Comparison of ENCODE assay signal across 20 cellular contexts in the genomic region with DNA sequence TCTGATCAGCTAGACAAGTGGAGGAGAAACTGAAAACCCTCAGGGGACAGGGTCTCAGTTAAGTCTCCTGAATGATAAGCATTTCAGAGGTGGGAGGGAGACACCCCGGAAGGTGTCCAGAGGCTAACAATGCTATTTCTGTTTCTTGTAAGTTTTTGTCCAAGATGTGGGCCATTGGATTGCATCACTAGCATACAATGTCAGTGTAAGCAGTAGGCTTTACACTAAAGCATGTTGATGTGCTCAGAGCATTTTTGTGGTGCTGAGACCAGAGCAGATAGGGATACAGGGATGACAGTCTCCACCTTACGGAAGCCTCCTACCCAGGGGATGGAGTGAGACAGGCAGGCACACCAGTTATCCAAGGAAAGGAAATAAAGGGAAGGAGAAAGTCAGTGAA. TPM values are rescaled to one million over a fixed set of nuclear protein-coding genes. Genes with fewer than 3 reads are reported as not detected.
DNase-seq lines count a peak whose midpoint lies in the region; ATAC-seq and TF ChIP-seq lines count a peak whose summit lies in the region.
"Had no signal": no experiment of that assay in that cellular context is flagged by ENCODE, and none has a peak within 500 bp of the region (broad histone marks: within the 10 kb centered on the region; RNA-seq: fewer than 3 reads in every experiment).

No MANE protein-coding gene starts in this region.

- no peak for TF ChIP-seq POLR2A in spleen (IDR thresholded peaks at IDR 0.05)

- intact Hi-C loops in spleen (cut with DNase I; ENCODE audit: low total_unique reads) (no loop called here), head of caudate nucleus (cut with DNase I) (no loop called here)

- no peak for TF ChIP-seq CTCF in liver (IDR thresholded peaks at IDR 0.05; ENCODE audit: low read depth, low read length, missing input control)
- no peak for TF ChIP-seq CTCF in spleen (IDR thresholded peaks at IDR 0.05 in 8 of 11, conservative IDR thresholded peaks at IDR 0.05 in 3 of 11)

- H3K4me1 ChIP-seq in liver (ENCODE audit: control insufficient read depth in 4 of 4, insufficient read depth in 4 of 4, low read length in 3 of 4) = peaks cover 3 to 24% (median 9%) of the 10 kb centered on the region in 4 donors
- H3K4me1 ChIP-seq in spleen = peaks cover 0 to 59% (median 16%) of the 10 kb centered on the region in 6 donors
- H3K4me1 ChIP-seq: HAP-1 had no signal

- H3K27ac Mint-ChIP-seq in activated T-helper 17 cell treated with anti-CD3 and anti-CD28 coated beads, Interleukin-2, amount 50 U/mL, for 72 hours = peak overlapping the region; percentile 95
- no peak overlapping the region for H3K27ac Mint-ChIP-seq in activated CD4-positive, alpha-beta T cell treated with anti-CD3 and anti-CD28 coated beads, Interleukin-2, amount 10 ng/mL, durations not matched to agents 7 days and 5 days
- H3K27ac Mint-ChIP-seq: activated naive CD8-positive, alpha-beta T cell treated with anti-CD3 and anti-CD28 coated beads, Interleukin-2, amount 10 ng/mL, durations not matched to agents 7 days and 5 days had no signal

- peaks cover 10% of the 10 kb centered on the region for H3K9me3 Mint-ChIP-seq in activated T-helper 17 cell treated with anti-CD3 and anti-CD28 coated beads, Interleukin-2, amount 50 U/mL, for 72 hours
- H3K9me3 Mint-ChIP-seq in activated CD4-positive, alpha-beta T cell treated with anti-CD3 and anti-CD28 coated beads, Interleukin-2, amount 10 ng/mL, durations not matched to agents 7 days and 5 days = peaks cover 24% of the 10 kb centered on the region

- no peak for ATAC-seq in activated T-helper 17 cell treated with anti-CD3 and anti-CD28 coated beads, Interleukin-2, amount 50 U/mL, for 72 hours (replicated peaks)

- H3K4me3 ChIP-seq in liver (ENCODE audit: low read depth in 1 of 3, low read length in 3 of 3) (no peak overlapping the region), spleen (no peak overlapping the region)
- H3K4me3 ChIP-seq: BLaER1, HAP-1 had no signal

- WGBS in liver = 96% methylated on average over 2 of the region's 2 CpGs
- 95 to 98% (median 96%) methylated on average over 2 of the region's 2 CpGs for WGBS in spleen, 5 donors

- H3K9me3 ChIP-seq in liver (ENCODE audit: control insufficient read depth in 4 of 4, low read length in 3 of 4) (peaks cover 3 to 11% (median 5%) of the 10 kb centered on the region in 4 donors), spleen (peaks cover 0 to 21% (median 13%) of the 10 kb centered on the region in 8 donors)
- H3K9me3 ChIP-seq: HAP-1 had no signal

- TF ChIP-seq RAD21 in liver (IDR thresholded peaks at IDR 0.05) = no peak

- peaks cover 1 to 10% (median 8%) of the 10 kb centered on the region in 4 donors for H3K36me3 ChIP-seq in liver (ENCODE audit: control insufficient read depth in 4 of 4, insufficient read depth in 3 of 4, low read depth in 1 of 4, low read length in 3 of 4)
- peaks cover 0 to 11% (median 3%) of the 10 kb centered on the region in 6 donors for H3K36me3 ChIP-seq in spleen
- H3K36me3 ChIP-seq: BLaER1, HAP-1 had no signal

- no peak overlapping the region for H3K9ac ChIP-seq in liver (ENCODE audit: low read depth in 1 of 2, low read length in 2 of 2)
- H3K9ac ChIP-seq: BLaER1 had no signal

- POLR2A ChIA-PET in activated CD4-positive, alpha-beta T cell treated with anti-CD3 and anti-CD28 coated beads, Interleukin-2, amount 10 ng/mL, durations not matched to agents 7 days and 5 days (lab: Charles Lee) = no interaction called here

- H3K36me3 Mint-ChIP-seq in activated T-helper 17 cell treated with anti-CD3 and anti-CD28 coated beads, Interleukin-2, amount 50 U/mL, for 72 hours (ENCODE audit: low read depth) = peaks cover 76% of the 10 kb centered on the region
- H3K36me3 Mint-ChIP-seq in activated CD4-positive, alpha-beta T cell treated with anti-CD3 and anti-CD28 coated beads, Interleukin-2, amount 10 ng/mL, durations not matched to agents 7 days and 5 days (ENCODE audit: low read depth) = peaks cover 10% of the 10 kb centered on the region

- H3K27me3 ChIP-seq in liver (ENCODE audit: control insufficient read depth in 4 of 4, insufficient read depth in 4 of 4, low read length in 3 of 4) (no peaks in the 10 kb centered on the region), spleen (replicated peaks in 1 of 7) (peaks cover 0 to 51% (median 0%) of the 10 kb centered on the region in 7 donors)
- H3K27me3 ChIP-seq: BLaER1 had no signal

- CTCF ChIA-PET in activated CD4-positive, alpha-beta T cell treated with anti-CD3 and anti-CD28 coated beads, Interleukin-2, amount 10 ng/mL, durations not matched to agents 7 days and 5 days (lab: Charles Lee) = no interaction called here

- peaks cover 39% of the 10 kb centered on the region for H3K4me1 Mint-ChIP-seq in activated T-helper 17 cell treated with anti-CD3 and anti-CD28 coated beads, Interleukin-2, amount 50 U/mL, for 72 hours
- peaks cover 28% of the 10 kb centered on the region for H3K4me1 Mint-ChIP-seq in activated CD4-positive, alpha-beta T cell treated with anti-CD3 and anti-CD28 coated beads, Interleukin-2, amount 10 ng/mL, durations not matched to agents 7 days and 5 days

- H3K27ac ChIP-seq in liver (ENCODE audit: low read depth in 1 of 2, low read length in 2 of 2) = peak overlapping the region; percentile 27 to 83
- H3K27ac ChIP-seq in spleen = peak overlapping the region in 6 of 8 donors; percentile 4 to 93 (median 90)
- H3K27ac ChIP-seq: BLaER1 had no signal

- DNase-seq in EH (ENCODE audit: low read depth) (peak; percentile 37), spleen (no peak), Kasumi-1 (lab: John Stamatoyannopoulos, UW) (no peak), head of caudate nucleus (no peak)
- no peak for DNase-seq in activated CD4-positive, alpha-beta T cell treated with anti-CD3 and anti-CD28 coated beads for 4 hours
- DNase-seq in activated CD4-positive, alpha-beta T cell treated with anti-CD3 and anti-CD28 coated beads, Interleukin-2, amount 10 ng/mL, durations not matched to agents 7 days and 5 days = no peak
- DNase-seq: activated CD4-positive, CD25-positive, alpha-beta regulatory T cell treated with anti-CD3 and anti-CD28 coated beads, Interleukin-2, amount 50 U/mL, for 72 hours; activated naive CD8-positive, alpha-beta T cell treated with anti-CD3 and anti-CD28 coated beads, Interleukin-2, amount 10 ng/mL, durations not matched to agents 7 days and 5 days; left cardiac atrium; NCI-H1694 treated with DMSO at 0.1 percent for 48 hours; NCI-H510A treated with DMSO at 0.1 percent for 48 hours; retina; SHP77 treated with DMSO at 0.1 percent for 48 hours; substantia nigra; T-helper 2 cell had no signal

- H3K4me3 Mint-ChIP-seq in activated T-helper 17 cell treated with anti-CD3 and anti-CD28 coated beads, Interleukin-2, amount 50 U/mL, for 72 hours = peak overlapping the region; percentile 92
- H3K4me3 Mint-ChIP-seq in activated CD4-positive, alpha-beta T cell treated with anti-CD3 and anti-CD28 coated beads, Interleukin-2, amount 10 ng/mL, durations not matched to agents 7 days and 5 days = no peak overlapping the region
- H3K4me3 Mint-ChIP-seq: activated naive CD8-positive, alpha-beta T cell treated with anti-CD3 and anti-CD28 coated beads, Interleukin-2, amount 10 ng/mL, durations not matched to agents 7 days and 5 days had no signal

- H3K27me3 Mint-ChIP-seq in activated T-helper 17 cell treated with anti-CD3 and anti-CD28 coated beads, Interleukin-2, amount 50 U/mL, for 72 hours = no peaks in the 10 kb centered on the region
- H3K27me3 Mint-ChIP-seq in activated CD4-positive, alpha-beta T cell treated with anti-CD3 and anti-CD28 coated beads, Interleukin-2, amount 10 ng/mL, durations not matched to agents 7 days and 5 days = peaks cover 20% of the 10 kb centered on the region

TF ChIP-seq in liver, 16 proteins besides CTCF, POLR2A, EP300 and RAD21:
- TF ChIP-seq GABPA (IDR thresholded peaks at IDR 0.05 in 1 of 2, conservative IDR thresholded peaks at IDR 0.05 in 1 of 2) (no peak), SP1 (IDR thresholded peaks at IDR 0.05) (no peak), ZBTB33 (IDR thresholded peaks at IDR 0.05) (no peak)

RNA-seq across cellular contexts. Expression of gene IL1R1, which starts 2.2 kb away (rescaled TPM):
- 10 to 100 TPM; 41.7 to 68.1 TPM for total RNA-seq in activated T-helper 17 cell treated with anti-CD3 and anti-CD28 coated beads, Interleukin-2, amount 50 U/mL, for 72 hours
- total RNA-seq in liver (10 to 100 TPM; 20.7 to 49.3 TPM), spleen (100 to 1,000 TPM in 1 of 7 donors, 10 to 100 TPM in 6; 66.9 to 163 (median 80.8) TPM)
- polyA plus RNA-seq in liver (10 to 100 TPM; 14.0 to 38.2 TPM), spleen (10 to 100 TPM in 2 of 3 donors, 1 to 10 TPM in 1; 7.6 to 17.0 (median 14.3) TPM)
- 1 to 10 TPM in 1 of 2 experiments, under 1 TPM in 1; 0.81 to 1.3 TPM for total RNA-seq in activated CD4-positive, alpha-beta T cell treated with anti-CD3 and anti-CD28 coated beads, Interleukin-2, amount 10 ng/mL, durations not matched to agents 7 days and 5 days

RNA-seq across cellular contexts. Expression of gene IL1RL2, which starts 46.5 kb away (rescaled TPM):
- total RNA-seq in activated T-helper 17 cell treated with anti-CD3 and anti-CD28 coated beads, Interleukin-2, amount 50 U/mL, for 72 hours = 1 to 10 TPM in 1 of 2 donors, under 1 TPM in 1; 0.41 to 2.7 TPM
- total RNA-seq in liver (1 to 10 TPM in 1 of 2 donors, under 1 TPM in 1; 0.98 to 1.3 TPM), spleen (under 1 TPM in 3 of 7 donors, not detected in 4; 0.13 to 0.49 (median 0.23) TPM)
- polyA plus RNA-seq in liver (1 to 10 TPM; 1.3 to 2.0 TPM), spleen (under 1 TPM; 0.05 to 0.13 (median 0.06) TPM)
- total RNA-seq in activated CD4-positive, alpha-beta T cell treated with anti-CD3 and anti-CD28 coated beads, Interleukin-2, amount 10 ng/mL, durations not matched to agents 7 days and 5 days = not detected
- total RNA-seq: activated naive CD8-positive, alpha-beta T cell treated with anti-CD3 and anti-CD28 coated beads, Interleukin-2, amount 10 ng/mL, durations not matched to agents 7 days and 5 days; M059J had no signal

Comparison
In these comparisons a context has a peak if more than half of its experiments do, and no peak if none do; other contexts are left out.
1. RNA of gene IL1R1, which starts 2.2 kb away (total RNA-seq): 66.9 to 163 TPM in spleen, 41.7 to 68.1 TPM in activated T-helper 17 cell treated with anti-CD3 and anti-CD28 coated beads, Interleukin-2, amount 50 U/mL, for 72 hours and 20.7 to 49.3 TPM in liver; 0.81 to 1.3 TPM in activated CD4-positive, alpha-beta T cell treated with anti-CD3 and anti-CD28 coated beads, Interleukin-2, amount 10 ng/mL, durations not matched to agents 7 days and 5 days; every median in the first group is over 4 times any median in the second.